ENCODE assay signal across 18 cellular contexts in genomic region chr4:61277785-61278184, GRCh38.
DNase-seq lines count a peak whose midpoint lies in the region; FAIRE-seq and TF ChIP-seq lines count a peak whose summit lies in the region.
"Had no signal": no experiment of that assay in that cellular context is flagged by ENCODE, and none has a peak within 500 bp of the region (broad histone marks: within the 10 kb centered on the region; RNA-seq: fewer than 3 reads in every experiment).

No MANE protein-coding gene starts in this region.

- H3K4me1 ChIP-seq in tibial artery, result peaks cover 0 to 71% (median 2%) of the 10 kb centered on the region in 4 donors

- H3K4me3 ChIP-seq in bronchial epithelial cell (ENCODE audit: low read depth, low read length) (no peak overlapping the region), tibial artery (peak overlapping the region; percentile 32 to 36), MG63 (no peak overlapping the region)
- H3K4me3 ChIP-seq: gastroesophageal sphincter, skin epidermis had no signal

- peak; percentile 51 for DNase-seq in NCI-H345 (lab: John Stamatoyannopoulos, UW)
- no peak for DNase-seq in NCI-H345 treated with DMSO at 0.1 percent for 48 hours (lab: John Stamatoyannopoulos, UW; ENCODE audit: unreplicated experiment)
- DNase-seq in NCI-H446 treated with DMSO at 0.1 percent for 48 hours (lab: John Stamatoyannopoulos, UW), result peak; percentile 74
- peak; percentile 91 for DNase-seq in bronchial epithelial cell (ENCODE audit: low read depth)
- DNase-seq in tibial artery, result no peak
- no peak for DNase-seq in retina
- no peak for DNase-seq in foreskin melanocyte
- no peak for DNase-seq in MG63
- DNase-seq: activated B cell treated with CpG ODN at 0.5 μM for 24 hours; activated CD8-positive, alpha-beta memory T cell treated with anti-CD3 and anti-CD28 coated beads, Interleukin-2, amount 10 ng/mL, durations not matched to agents 7 days and 5 days; CD8-positive, alpha-beta memory T cell; GF-D8; immature natural killer cell; mesendoderm; nucleus accumbens had no signal

- H3K27me3 ChIP-seq in bronchial epithelial cell (ENCODE audit: control insufficient read depth, insufficient read depth, low read length) (no peaks in the 10 kb centered on the region), tibial artery (peaks cover 0 to 4% of the 10 kb centered on the region in 2 donors), MG63 (no peaks in the 10 kb centered on the region)
- H3K27me3 ChIP-seq: gastroesophageal sphincter had no signal

- peak overlapping the region; percentile 70 to 77 for H3K27ac ChIP-seq in tibial artery
- H3K27ac ChIP-seq: gastroesophageal sphincter had no signal

- H3K9me3 ChIP-seq in tibial artery, result no peaks in the 10 kb centered on the region
- H3K9me3 ChIP-seq in MG63, result no peaks in the 10 kb centered on the region
- H3K9me3 ChIP-seq: gastroesophageal sphincter had no signal

- intact Hi-C loops in tibial artery (cut with DNase I; ENCODE audit: low total_unique reads), result loop anchor here (10.0 kb wide), 1 partner anchor 73 kb away; the partner anchor contains the start of gene ADGRL3

- no peak for TF ChIP-seq CTCF in bronchial epithelial cell (IDR thresholded peaks at IDR 0.05; ENCODE audit: insufficient read depth, low read length, severe bottlenecking)
- no peak for TF ChIP-seq CTCF in tibial artery (IDR thresholded peaks at IDR 0.05)

- no peak for FAIRE-seq in bronchial epithelial cell (lab: Jason Lieb, UNC)
- FAIRE-seq: HepG2 had no signal

- no peaks in the 10 kb centered on the region for H3K36me3 ChIP-seq in bronchial epithelial cell (ENCODE audit: control insufficient read depth, insufficient read depth, low read length)
- no peaks in the 10 kb centered on the region for H3K36me3 ChIP-seq in tibial artery
- no peaks in the 10 kb centered on the region for H3K36me3 ChIP-seq in MG63
- H3K36me3 ChIP-seq: gastroesophageal sphincter had no signal

Comparison
In these comparisons a context has a peak if more than half of its experiments do, and no peak if none do; other contexts are left out.
1. DNase-seq: peak in NCI-H345 (single experiment), NCI-H446 treated with DMSO at 0.1 percent for 48 hours (single experiment) and bronchial epithelial cell (single experiment); none in NCI-H345 treated with DMSO at 0.1 percent for 48 hours (single experiment), tibial artery (0 of 2), retina (single experiment), foreskin melanocyte (single experiment) and MG63 (single experiment).
2. H3K4me3 ChIP-seq: peak in tibial artery (2 of 2); none in bronchial epithelial cell (single experiment) and MG63 (single experiment).